In the genomic region with DNA sequence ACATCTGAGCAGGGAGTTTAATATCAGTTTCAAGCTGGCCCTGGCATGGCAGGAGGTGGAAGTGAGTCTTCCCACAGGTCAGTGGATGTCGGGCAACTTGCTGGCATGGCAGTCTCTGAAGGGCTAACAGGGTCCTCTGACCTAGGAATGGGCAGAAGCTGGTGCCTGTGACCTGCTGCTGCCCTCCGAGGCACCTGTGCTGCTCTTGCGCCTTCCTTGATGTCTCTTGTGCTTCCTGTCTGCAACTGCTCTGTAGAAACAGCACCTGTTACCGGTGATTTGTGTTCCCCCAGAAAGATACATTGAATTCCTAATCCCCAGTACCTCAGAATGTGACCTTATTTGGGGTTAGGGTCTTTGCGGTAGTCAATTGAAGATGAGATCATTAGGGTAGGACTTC, we compare ENCODE assay signal across 23 cellular contexts.
"Had no signal": no experiment of that assay in that cellular context is flagged by ENCODE, and none has a peak within 500 bp of the region (broad histone marks: within the 10 kb centered on the region; RNA-seq: fewer than 3 reads in every experiment).

No MANE protein-coding gene starts in this region.

- H3K9me3 ChIP-seq: left lung, lower lobe of right lung, ovary, right atrium auricular region, right lobe of liver, suprapubic skin, thoracic aorta, tibial artery, upper lobe of right lung had no signal

- H3K4me2 ChIP-seq: neural progenitor cell had no signal

- H3K9ac ChIP-seq: neural progenitor cell had no signal

- H3K36me3 ChIP-seq: left lung, lower lobe of right lung, neural progenitor cell, ovary, right atrium auricular region, right lobe of liver, suprapubic skin, thoracic aorta, tibial artery, upper lobe of right lung had no signal

- H3K4me1 ChIP-seq: left lung, lower lobe of right lung, neural progenitor cell, right atrium auricular region, suprapubic skin, tibial artery, upper lobe of right lung had no signal

- H3K36me3 Mint-ChIP-seq: neural progenitor cell; stimulated activated effector memory CD8-positive, alpha-beta T cell treated with anti-CD3 and anti-CD28 coated beads, Interleukin-12 subunit alpha, Interleukin-12 subunit beta, amount 100 ng/mL, for 72 hours had no signal

- H3K27me3 ChIP-seq: ovary, right atrium auricular region, right lobe of liver had no signal

- DNase-seq: hippocampal formation; kidney glomerular epithelial cell; left cardiac atrium; left lung; lower lobe of right lung; mammary epithelial cell; mesenchymal stem cell; naive thymus-derived CD8-positive, alpha-beta T cell; ovary; stimulated activated CD4-positive, alpha-beta T cell treated with anti-CD3 and anti-CD28 coated beads, Interleukin-4, amount 100 ng/mL, for 24 hours; trophoblast cell; upper lobe of right lung had no signal

- H2AFZ ChIP-seq: neural progenitor cell had no signal

- H3K4me3 ChIP-seq: left lung, lower lobe of right lung, neural progenitor cell, ovary, right atrium auricular region, right lobe of liver, skin epidermis, suprapubic skin, thoracic aorta, tibial artery, upper lobe of right lung had no signal

- H3K4me3 Mint-ChIP-seq: naive thymus-derived CD8-positive, alpha-beta T cell; nephron; neural progenitor cell; stimulated activated effector memory CD8-positive, alpha-beta T cell treated with anti-CD3 and anti-CD28 coated beads, Interleukin-12 subunit alpha, Interleukin-12 subunit beta, amount 100 ng/mL, for 72 hours; stimulated activated naive CD8-positive, alpha-beta T cell treated with anti-CD3 and anti-CD28 coated beads, Interleukin-15, Interleukin-2, amounts not matched to agents 100 ng/mL and 50 ng/mL, for 24 hours had no signal

- H3K9me3 Mint-ChIP-seq: stimulated activated effector memory CD8-positive, alpha-beta T cell treated with anti-CD3 and anti-CD28 coated beads, Interleukin-12 subunit alpha, Interleukin-12 subunit beta, amount 100 ng/mL, for 72 hours had no signal

- H3K4me1 Mint-ChIP-seq: stimulated activated effector memory CD8-positive, alpha-beta T cell treated with anti-CD3 and anti-CD28 coated beads, Interleukin-12 subunit alpha, Interleukin-12 subunit beta, amount 100 ng/mL, for 72 hours had no signal

- H3K27ac ChIP-seq: left lung, lower lobe of right lung, neural progenitor cell, ovary, right atrium auricular region, right lobe of liver, skin epidermis, suprapubic skin, thoracic aorta, tibial artery, upper lobe of right lung had no signal

- ATAC-seq: left cardiac atrium; left lung; lower lobe of right lung; right lobe of liver; stimulated activated effector memory CD8-positive, alpha-beta T cell treated with anti-CD3 and anti-CD28 coated beads, Interleukin-12 subunit alpha, Interleukin-12 subunit beta, amount 100 ng/mL, for 72 hours; upper lobe of right lung had no signal

- H3K27ac Mint-ChIP-seq: nephron; neural progenitor cell; progenitor cell of endocrine pancreas; stimulated activated effector memory CD8-positive, alpha-beta T cell treated with anti-CD3 and anti-CD28 coated beads, Interleukin-12 subunit alpha, Interleukin-12 subunit beta, amount 100 ng/mL, for 72 hours; stimulated activated naive CD8-positive, alpha-beta T cell treated with anti-CD3 and anti-CD28 coated beads, Interleukin-15, Interleukin-2, amounts not matched to agents 100 ng/mL and 50 ng/mL, for 24 hours had no signal
